ENCODE assay signal across 9 cellular contexts in genomic region chr3:41681479-41681878, GRCh38.
DNase-seq lines count a peak whose midpoint lies in the region; ATAC-seq and TF ChIP-seq lines count a peak whose summit lies in the region.
"Had no signal": no experiment of that assay in that cellular context is flagged by ENCODE, and none has a peak within 500 bp of the region (broad histone marks: within the 10 kb centered on the region; RNA-seq: fewer than 3 reads in every experiment).

No MANE protein-coding gene starts in this region.

- H3K27ac ChIP-seq in right cardiac atrium (ENCODE audit: low read length), result peak overlapping the region; percentile 76
- H3K27ac ChIP-seq in vagina, result peak overlapping the region; percentile 29

- H3K9me3 ChIP-seq in right cardiac atrium (ENCODE audit: control insufficient read depth, low read length) (no peaks in the 10 kb centered on the region), vagina (no peaks in the 10 kb centered on the region)

- no peaks in the 10 kb centered on the region for H3K36me3 ChIP-seq in vagina

- no peak for DNase-seq in Right ventricle myocardium inferior (ENCODE audit: missing footprints)
- DNase-seq in cardiac septum (ENCODE audit: low spot score), result no peak
- peak; percentile 71 for DNase-seq in SKM-1 treated with dmso at 0.1 percent for 144 hours (lab: John Stamatoyannopoulos, UW; ENCODE audit: unreplicated experiment)
- DNase-seq in right cardiac atrium, result no peak
- DNase-seq in vagina (ENCODE audit: extremely low spot score in 2 of 2), result no peak
- DNase-seq in activated CD4-positive, alpha-beta T cell treated with anti-CD3 and anti-CD28 coated beads, Interleukin-2, amount 50 U/mL, for 1 hour, result no peak
- no peak for DNase-seq in GM10266 (ENCODE audit: extremely low spot score)
- DNase-seq: stimulated activated CD8-positive, alpha-beta memory T cell treated with anti-CD3 and anti-CD28 coated beads, Interleukin-4, amount 100 ng/mL, for 48 hours had no signal

- H3K4me1 ChIP-seq in right cardiac atrium (ENCODE audit: control insufficient read depth, insufficient read depth, low read length) (peaks cover 5% of the 10 kb centered on the region), vagina (peaks cover 49% of the 10 kb centered on the region)

- H3K4me3 ChIP-seq in right cardiac atrium (ENCODE audit: low read length) (peak overlapping the region; percentile 44), vagina (peak overlapping the region; percentile 19 to 33)

- no peaks in the 10 kb centered on the region for H3K27me3 ChIP-seq in right cardiac atrium (ENCODE audit: control insufficient read depth, insufficient read depth)
- no peaks in the 10 kb centered on the region for H3K27me3 ChIP-seq in vagina

- peak; percentile 74 for ATAC-seq in Right ventricle myocardium inferior
- ATAC-seq in right cardiac atrium, result peak; percentile 74 to 79
- no peak for ATAC-seq in HG02870 (IDR thresholded peaks at IDR 0.05; ENCODE audit: unreplicated experiment)

- TF ChIP-seq CTCF in vagina (IDR thresholded peaks at IDR 0.05) (no peak), GM10266 (IDR thresholded peaks at IDR 0.05; ENCODE audit: control insufficient read depth, insufficient read depth, low read depth, missing control alignments) (no peak)

- WGBS in right cardiac atrium, result 45% methylated on average over 3 of the region's 3 CpGs

- intact Hi-C loops in Right ventricle myocardium inferior (cut with DNase I) (no loop called here), cardiac septum (cut with DNase I) (no loop called here), right cardiac atrium (cut with DNase I) (no loop called here), vagina (cut with DNase I) (no loop called here)

- no peak for TF ChIP-seq POLR2A in vagina (IDR thresholded peaks at IDR 0.05)
